In genomic region chr2:237200462-237200861, GRCh38 we compare ENCODE assay signal across 20 cellular contexts.
"Had no signal": no experiment of that assay in that cellular context is flagged by ENCODE, and none has a peak within 500 bp of the region (broad histone marks: within the 10 kb centered on the region; RNA-seq: fewer than 3 reads in every experiment).

No MANE protein-coding gene starts in this region.

- H3K79me2 ChIP-seq: parathyroid adenoma had no signal

- H3K4me1 ChIP-seq: parathyroid adenoma had no signal

- H3K9me3 Mint-ChIP-seq: activated CD4-positive, alpha-beta T cell treated with anti-CD3 and anti-CD28 coated beads, Interleukin-2, amount 10 ng/mL, durations not matched to agents 7 days and 5 days; activated naive CD8-positive, alpha-beta T cell treated with anti-CD3 and anti-CD28 coated beads, Interleukin-2, amount 10 ng/mL, durations not matched to agents 7 days and 5 days; naive thymus-derived CD4-positive, alpha-beta T cell; T-helper 1 cell treated with Interleukin-12 subunit alpha and Interleukin-12 subunit beta and Interleukin-4 antibody, amounts not matched to agents 30 μg/mL and 1 μg/mL, for 36 hours had no signal

- H3K9me3 ChIP-seq: gastrocnemius medialis, left ventricle myocardium inferior, tibial artery, uterus had no signal

- DNase-seq: activated CD4-positive, alpha-beta T cell treated with anti-CD3 and anti-CD28 coated beads, Interleukin-2, amount 10 ng/mL, durations not matched to agents 7 days and 5 days; activated CD8-positive, alpha-beta T cell treated with anti-CD3 and anti-CD28 coated beads, Interleukin-2, amount 10 ng/mL, durations not matched to agents 7 days and 5 days; activated gamma-delta T cell treated with Interleukin-2 at 50 U/mL for 16 hours; activated naive CD8-positive, alpha-beta T cell treated with anti-CD3 and anti-CD28 coated beads, Interleukin-2, amount 10 ng/mL, durations not matched to agents 7 days and 5 days; amygdala; erythroblast; gastrocnemius medialis; left ventricle myocardium inferior; mesendoderm; naive thymus-derived CD4-positive, alpha-beta T cell; stimulated activated CD4-positive, alpha-beta T cell treated with anti-CD3 and anti-CD28 coated beads, Interleukin-12 subunit alpha, Interleukin-12 subunit beta, amount 100 ng/mL, for 4 hours; stimulated activated CD4-positive, alpha-beta T cell treated with anti-CD3 and anti-CD28 coated beads, Interleukin-1b, Interleukin-23, amount 100 ng/mL, for 48 hours; stimulated activated CD8-positive, alpha-beta memory T cell treated with anti-CD3 and anti-CD28 coated beads, Interleukin-4, amount 100 ng/mL, for 48 hours; stimulated activated naive CD4-positive, alpha-beta T cell; tibial artery had no signal

- H3K27ac ChIP-seq: cardiac muscle cell, left ventricle myocardium inferior, parathyroid adenoma had no signal

- H3K4me3 ChIP-seq: cardiac muscle cell, gastrocnemius medialis, left ventricle myocardium inferior, tibial artery, uterus had no signal

- H3K27ac Mint-ChIP-seq: activated CD4-positive, alpha-beta T cell treated with anti-CD3 and anti-CD28 coated beads, Interleukin-2, amount 10 ng/mL, durations not matched to agents 7 days and 5 days; activated CD8-positive, alpha-beta T cell treated with anti-CD3 and anti-CD28 coated beads, Interleukin-2, amount 10 ng/mL, durations not matched to agents 7 days and 5 days; activated naive CD8-positive, alpha-beta T cell treated with anti-CD3 and anti-CD28 coated beads, Interleukin-2, amount 10 ng/mL, durations not matched to agents 7 days and 5 days; naive thymus-derived CD4-positive, alpha-beta T cell; T-helper 1 cell treated with Interleukin-12 subunit alpha and Interleukin-12 subunit beta and Interleukin-4 antibody, amounts not matched to agents 30 μg/mL and 1 μg/mL, for 36 hours had no signal

- H3K4me1 Mint-ChIP-seq: activated CD4-positive, alpha-beta T cell treated with anti-CD3 and anti-CD28 coated beads, Interleukin-2, amount 10 ng/mL, durations not matched to agents 7 days and 5 days; activated naive CD8-positive, alpha-beta T cell treated with anti-CD3 and anti-CD28 coated beads, Interleukin-2, amount 10 ng/mL, durations not matched to agents 7 days and 5 days; naive thymus-derived CD4-positive, alpha-beta T cell had no signal

- H3K27me3 ChIP-seq: cardiac muscle cell, tibial artery, uterus had no signal

- H3K36me3 ChIP-seq: cardiac muscle cell, gastrocnemius medialis, left ventricle myocardium inferior, tibial artery, uterus had no signal

- ATAC-seq: activated CD4-positive, CD25-positive, alpha-beta regulatory T cell treated with anti-CD3 and anti-CD28 coated beads, Interleukin-2, amount 50 U/mL, for 24 hours; activated CD8-positive, alpha-beta T cell treated with anti-CD3 and anti-CD28 coated beads, Interleukin-2, amount 10 ng/mL, durations not matched to agents 7 days and 5 days; gastrocnemius medialis; naive thymus-derived CD4-positive, alpha-beta T cell had no signal

- H2AFZ ChIP-seq: parathyroid adenoma had no signal

- H3K36me3 Mint-ChIP-seq: activated naive CD8-positive, alpha-beta T cell treated with anti-CD3 and anti-CD28 coated beads, Interleukin-2, amount 10 ng/mL, durations not matched to agents 7 days and 5 days; naive thymus-derived CD4-positive, alpha-beta T cell had no signal

- H3K9ac ChIP-seq: parathyroid adenoma had no signal

- H3K4me3 Mint-ChIP-seq: activated CD4-positive, alpha-beta T cell treated with anti-CD3 and anti-CD28 coated beads, Interleukin-2, amount 10 ng/mL, durations not matched to agents 7 days and 5 days; activated CD8-positive, alpha-beta T cell treated with anti-CD3 and anti-CD28 coated beads, Interleukin-2, amount 10 ng/mL, durations not matched to agents 7 days and 5 days; activated naive CD8-positive, alpha-beta T cell treated with anti-CD3 and anti-CD28 coated beads, Interleukin-2, amount 10 ng/mL, durations not matched to agents 7 days and 5 days; naive thymus-derived CD4-positive, alpha-beta T cell; T-helper 1 cell treated with Interleukin-12 subunit alpha and Interleukin-12 subunit beta and Interleukin-4 antibody, amounts not matched to agents 30 μg/mL and 1 μg/mL, for 36 hours had no signal
